11 cellular contexts compared by ENCODE assay signal in the genomic region with DNA sequence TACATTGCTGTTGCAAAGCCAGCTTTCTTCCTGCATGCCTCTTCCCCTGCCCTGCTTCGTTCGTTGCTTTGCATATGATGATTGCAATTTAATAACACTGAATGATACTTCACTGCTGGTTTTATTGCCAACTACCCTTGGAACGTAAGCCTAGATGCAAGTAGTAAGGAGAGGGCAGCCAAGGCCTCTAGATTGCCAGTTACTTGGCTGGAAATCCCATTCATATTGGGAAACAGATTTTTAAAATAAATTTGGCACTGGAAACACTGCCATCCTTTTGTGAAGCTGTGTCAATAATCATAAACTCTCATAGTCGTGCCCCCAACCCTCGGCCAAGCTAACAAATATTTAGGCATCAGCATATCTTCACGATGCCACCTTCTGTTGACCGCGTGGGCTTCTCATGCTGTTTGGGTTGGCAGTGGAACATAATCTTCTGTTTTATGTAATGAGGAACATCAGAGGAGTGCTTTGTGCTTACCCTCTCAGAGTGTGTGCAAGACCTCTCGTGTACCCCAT.
DNase-seq lines count a peak whose midpoint lies in the region; ATAC-seq and TF ChIP-seq lines count a peak whose summit lies in the region.
"Had no signal": no experiment of that assay in that cellular context is flagged by ENCODE, and none has a peak within 500 bp of the region (broad histone marks: within the 10 kb centered on the region; RNA-seq: fewer than 3 reads in every experiment).

No MANE protein-coding gene starts in this region.

- no CpG with 5 or more reads among the region's 9 CpGs for WGBS in trophoblast cell (ENCODE audit: extremely low coverage, insufficient coverage, insufficient read length)

- H3K4me2 ChIP-seq in neural cell (ENCODE audit: low read length) (no peak overlapping the region), trophoblast cell (ENCODE audit: low read length) (no peak overlapping the region)

- TF ChIP-seq CTCF in AG10803 (conservative IDR thresholded peaks at IDR 0.05; ENCODE audit: low read length) (no peak), neural cell (IDR thresholded peaks at IDR 0.05; ENCODE audit: poor library complexity, severe bottlenecking) (no peak)

- peak overlapping the region; percentile 26 for H3K27ac ChIP-seq in neural cell (ENCODE audit: low read length)
- H3K27ac ChIP-seq in trophoblast cell (ENCODE audit: low read depth, low read length) = no peak overlapping the region

- DNase-seq in AG10803 (ENCODE audit: low read depth) (peak; percentile 41), NCI-H1694 treated with DMSO at 0.1 percent for 48 hours (lab: John Stamatoyannopoulos, UW) (peak; percentile 73), dedifferentiated amniotic fluid mesenchymal stem cell (ENCODE audit: extremely low spot score) (peak; percentile 49), T-cell (no peak), HPDE6-E6E7 (ENCODE audit: extremely low spot score) (no peak), trophoblast cell (no peak)
- DNase-seq in effector memory CD8-positive, alpha-beta T cell = no peak
- DNase-seq: activated CD4-positive, alpha-beta memory T cell treated with anti-CD3 and anti-CD28 coated beads for 36 hours; CD4-positive, alpha-beta T cell had no signal

- H3K27me3 Mint-ChIP-seq in effector memory CD8-positive, alpha-beta T cell = no peaks in the 10 kb centered on the region
- H3K27me3 Mint-ChIP-seq in T-cell = no peaks in the 10 kb centered on the region
- H3K27me3 Mint-ChIP-seq: activated CD4-positive, alpha-beta memory T cell treated with anti-CD3 and anti-CD28 coated beads for 36 hours; CD4-positive, alpha-beta T cell had no signal

- H3K4me3 ChIP-seq in AG10803 (ENCODE audit: low read length) = no peak overlapping the region
- no peak overlapping the region for H3K4me3 ChIP-seq in neural cell (ENCODE audit: low read length)
- no peak overlapping the region for H3K4me3 ChIP-seq in trophoblast cell (ENCODE audit: low read depth, low read length)

- no peak overlapping the region for H3K9ac ChIP-seq in neural cell (ENCODE audit: low read length)
- H3K9ac ChIP-seq in trophoblast cell (ENCODE audit: low read length) = no peak overlapping the region

- no peak overlapping the region for H3K4me3 Mint-ChIP-seq in effector memory CD8-positive, alpha-beta T cell
- no peak overlapping the region for H3K4me3 Mint-ChIP-seq in T-cell
- H3K4me3 Mint-ChIP-seq: activated CD4-positive, alpha-beta memory T cell treated with anti-CD3 and anti-CD28 coated beads for 36 hours; CD4-positive, alpha-beta T cell had no signal

- H3K23ac ChIP-seq in trophoblast cell (ENCODE audit: low read length) = no peak overlapping the region

- H4K91ac ChIP-seq in trophoblast cell (ENCODE audit: low read depth, low read length) = no peak overlapping the region

- H2BK120ac ChIP-seq in trophoblast cell (ENCODE audit: insufficient read depth, low read length, poor library complexity) = no peak overlapping the region

- H3K14ac ChIP-seq in trophoblast cell (ENCODE audit: low read length) = no peak overlapping the region

- no peak overlapping the region for H4K12ac ChIP-seq in trophoblast cell (ENCODE audit: low read depth, low read length)

- no peak overlapping the region for H2BK12ac ChIP-seq in trophoblast cell (ENCODE audit: low read length)

- no peaks in the 10 kb centered on the region for H3K36me3 Mint-ChIP-seq in effector memory CD8-positive, alpha-beta T cell (ENCODE audit: insufficient read depth)
- H3K36me3 Mint-ChIP-seq in T-cell = peaks cover 33% of the 10 kb centered on the region

- H4K20me1 ChIP-seq in neural cell (ENCODE audit: insufficient read depth) = no peaks in the 10 kb centered on the region

- no peaks in the 10 kb centered on the region for H3K9me3 ChIP-seq in neural cell (ENCODE audit: low read length)
- H3K9me3 ChIP-seq in trophoblast cell (ENCODE audit: insufficient read depth, low read depth, low read length) = no peaks in the 10 kb centered on the region

- H3K4me1 ChIP-seq in trophoblast cell (ENCODE audit: control insufficient read depth in 1 of 2, insufficient read depth in 2 of 2, low read length in 2 of 2) = peaks cover 0 to 3% of the 10 kb centered on the region in 2 experiments

- CTCF ChIA-PET in T-cell (lab: Charles Lee) = no interaction called here

- no peaks in the 10 kb centered on the region for H3K9me3 Mint-ChIP-seq in effector memory CD8-positive, alpha-beta T cell
- H3K9me3 Mint-ChIP-seq in T-cell = no peaks in the 10 kb centered on the region
- H3K9me3 Mint-ChIP-seq: activated CD4-positive, alpha-beta memory T cell treated with anti-CD3 and anti-CD28 coated beads for 36 hours; CD4-positive, alpha-beta T cell; neural crest cell had no signal

- H4K8ac ChIP-seq in trophoblast cell (ENCODE audit: low read depth, low read length) = no peak overlapping the region

- H2AFZ ChIP-seq in neural cell (ENCODE audit: low read depth, low read length) (no peak overlapping the region), trophoblast cell (ENCODE audit: insufficient read depth, low read length, poor library complexity) (no peak overlapping the region)

- no peak for TF ChIP-seq EP300 in neural cell (conservative IDR thresholded peaks at IDR 0.05; ENCODE audit: poor library complexity, severe bottlenecking)

- H3K79me2 ChIP-seq in neural cell (replicated peaks; ENCODE audit: insufficient read depth, low read length) = no peaks in the 10 kb centered on the region
- H3K79me2 ChIP-seq in trophoblast cell (ENCODE audit: control insufficient read depth, insufficient read depth, low read length, poor library complexity) = no peaks in the 10 kb centered on the region

- H3K79me1 ChIP-seq in trophoblast cell (ENCODE audit: low read length) = no peaks in the 10 kb centered on the region

- peaks cover 27 to 28% of the 10 kb centered on the region in 2 donors for H3K4me1 Mint-ChIP-seq in effector memory CD8-positive, alpha-beta T cell (ENCODE audit: low read depth in 2 of 2)
- peaks cover 33 to 46% (median 41%) of the 10 kb centered on the region in 3 donors for H3K4me1 Mint-ChIP-seq in T-cell

- POLR2A ChIA-PET in T-cell (lab: Charles Lee) = no interaction called here

- H3K18ac ChIP-seq in trophoblast cell (ENCODE audit: low read length) = no peak overlapping the region

- peak overlapping the region in 1 of 2 donors; percentile 14 for H3K27ac Mint-ChIP-seq in effector memory CD8-positive, alpha-beta T cell
- H3K27ac Mint-ChIP-seq in T-cell = no peak overlapping the region
- H3K27ac Mint-ChIP-seq: activated CD4-positive, alpha-beta memory T cell treated with anti-CD3 and anti-CD28 coated beads for 36 hours had no signal

- ATAC-seq in effector memory CD8-positive, alpha-beta T cell (replicated peaks) = no peak
- no peak for ATAC-seq in T-cell (replicated peaks in 1 of 4)

- H2BK5ac ChIP-seq in trophoblast cell (ENCODE audit: low read depth, low read length, poor library complexity) = no peak overlapping the region

- TF ChIP-seq RAD21 in neural cell (conservative IDR thresholded peaks at IDR 0.05) = no peak

- H3F3A ChIP-seq in neural cell (ENCODE audit: insufficient read depth, low read length, poor library complexity, severe bottlenecking) = no peaks in the 10 kb centered on the region

- H3K36me3 ChIP-seq in neural cell (ENCODE audit: insufficient read depth, low read length) (no peaks in the 10 kb centered on the region), trophoblast cell (ENCODE audit: control insufficient read depth in 1 of 2, insufficient read depth in 2 of 2, low read length in 2 of 2) (no peaks in the 10 kb centered on the region)

- H2AK5ac ChIP-seq in trophoblast cell (ENCODE audit: low read length) = no peak overlapping the region

- no peaks in the 10 kb centered on the region for H3K9me2 ChIP-seq in neural cell (ENCODE audit: insufficient read depth, low read length)

- no peak overlapping the region for H3K4ac ChIP-seq in trophoblast cell (ENCODE audit: low read depth, low read length)

- H3K27me3 ChIP-seq in neural cell (ENCODE audit: insufficient read depth, low read depth, low read length) (no peaks in the 10 kb centered on the region), trophoblast cell (ENCODE audit: insufficient read depth, low read length) (no peaks in the 10 kb centered on the region)

TF ChIP-seq in neural cell, 6 proteins besides CTCF, POLR2A, EP300 and RAD21:
- TF ChIP-seq TAF1 (IDR thresholded peaks at IDR 0.05; ENCODE audit: low read depth) (no peak), EZH2 (IDR thresholded peaks at IDR 0.05; ENCODE audit: borderline replicate concordance, insufficient read depth, low read length, poor library complexity, severe bottlenecking) (no peak), SMC3 (conservative IDR thresholded peaks at IDR 0.05; ENCODE audit: poor library complexity) (no peak), MXI1 (conservative IDR thresholded peaks at IDR 0.05; ENCODE audit: poor library complexity, severe bottlenecking) (no peak), POLR2AphosphoS5 (IDR thresholded peaks at IDR 0.05) (no peak)
- TF ChIP-seq, protein P1, sequence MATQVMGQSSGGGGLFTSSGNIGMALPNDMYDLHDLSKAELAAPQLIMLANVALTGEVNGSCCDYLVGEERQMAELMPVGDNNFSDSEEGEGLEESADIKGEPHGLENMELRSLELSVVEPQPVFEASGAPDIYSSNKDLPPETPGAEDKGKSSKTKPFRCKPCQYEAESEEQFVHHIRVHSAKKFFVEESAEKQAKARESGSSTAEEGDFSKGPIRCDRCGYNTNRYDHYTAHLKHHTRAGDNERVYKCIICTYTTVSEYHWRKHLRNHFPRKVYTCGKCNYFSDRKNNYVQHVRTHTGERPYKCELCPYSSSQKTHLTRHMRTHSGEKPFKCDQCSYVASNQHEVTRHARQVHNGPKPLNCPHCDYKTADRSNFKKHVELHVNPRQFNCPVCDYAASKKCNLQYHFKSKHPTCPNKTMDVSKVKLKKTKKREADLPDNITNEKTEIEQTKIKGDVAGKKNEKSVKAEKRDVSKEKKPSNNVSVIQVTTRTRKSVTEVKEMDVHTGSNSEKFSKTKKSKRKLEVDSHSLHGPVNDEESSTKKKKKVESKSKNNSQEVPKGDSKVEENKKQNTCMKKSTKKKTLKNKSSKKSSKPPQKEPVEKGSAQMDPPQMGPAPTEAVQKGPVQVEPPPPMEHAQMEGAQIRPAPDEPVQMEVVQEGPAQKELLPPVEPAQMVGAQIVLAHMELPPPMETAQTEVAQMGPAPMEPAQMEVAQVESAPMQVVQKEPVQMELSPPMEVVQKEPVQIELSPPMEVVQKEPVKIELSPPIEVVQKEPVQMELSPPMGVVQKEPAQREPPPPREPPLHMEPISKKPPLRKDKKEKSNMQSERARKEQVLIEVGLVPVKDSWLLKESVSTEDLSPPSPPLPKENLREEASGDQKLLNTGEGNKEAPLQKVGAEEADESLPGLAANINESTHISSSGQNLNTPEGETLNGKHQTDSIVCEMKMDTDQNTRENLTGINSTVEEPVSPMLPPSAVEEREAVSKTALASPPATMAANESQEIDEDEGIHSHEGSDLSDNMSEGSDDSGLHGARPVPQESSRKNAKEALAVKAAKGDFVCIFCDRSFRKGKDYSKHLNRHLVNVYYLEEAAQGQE (IDR thresholded peaks at IDR 0.05; ENCODE audit: borderline replicate concordance) = no peak

Comparison
In these comparisons a context has a peak if more than half of its experiments do, and no peak if none do; other contexts are left out.
1. DNase-seq: peak in AG10803 (single experiment), NCI-H1694 treated with DMSO at 0.1 percent for 48 hours (single experiment) and dedifferentiated amniotic fluid mesenchymal stem cell (single experiment); none in effector memory CD8-positive, alpha-beta T cell (0 of 3), T-cell (0 of 34), HPDE6-E6E7 (single experiment) and trophoblast cell (0 of 2).